In the genomic region with DNA sequence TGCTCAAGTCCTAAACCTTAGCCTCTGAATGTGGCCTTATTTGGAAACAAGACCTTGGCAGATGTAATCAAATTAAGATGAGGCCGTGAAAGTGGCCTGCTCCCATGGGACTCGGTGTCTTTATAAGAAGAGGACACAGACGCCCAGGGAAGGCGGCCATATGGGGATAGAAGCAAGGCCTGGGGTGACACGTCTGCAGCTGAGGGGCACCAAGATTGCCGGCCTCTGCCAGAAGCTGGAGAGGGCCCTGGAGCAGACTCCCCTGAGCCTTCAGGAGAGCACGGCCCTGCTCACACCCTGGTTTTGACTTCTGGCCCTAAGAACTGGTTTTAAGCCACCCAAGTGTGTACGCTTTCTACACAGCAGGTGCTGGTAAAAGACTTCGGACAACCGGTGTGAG, we compare ENCODE assay signal across 10 cellular contexts. TPM values are rescaled to one million over a fixed set of nuclear protein-coding genes. Genes with fewer than 3 reads are reported as not detected.
"Had no signal": no experiment of that assay in that cellular context is flagged by ENCODE, and none has a peak within 500 bp of the region (broad histone marks: within the 10 kb centered on the region; RNA-seq: fewer than 3 reads in every experiment).

No MANE protein-coding gene starts in this region.

- H3K4me1 ChIP-seq: HAP-1 had no signal

- ATAC-seq: GM23338, HCT116 had no signal

- H3K9me3 ChIP-seq: HAP-1 had no signal

- H3K36me3 ChIP-seq: HAP-1 had no signal

- H3K4me3 ChIP-seq: GM23248, GM23338, HAP-1 had no signal

- FAIRE-seq: H1, H54 had no signal

- DNase-seq: GM23248, GOT3, H7, H9, HFFc6 had no signal

- H3K27ac ChIP-seq: GM23248 had no signal

RNA-seq across cellular contexts. Expression of a gene that starts 29.2 kb away (rescaled TPM):
- total RNA-seq: GM23248, HFFc6 had no signal
- polyA plus RNA-seq: GM23248 had no signal
